ENCODE assay signal across 2 cellular contexts in the genomic region with DNA sequence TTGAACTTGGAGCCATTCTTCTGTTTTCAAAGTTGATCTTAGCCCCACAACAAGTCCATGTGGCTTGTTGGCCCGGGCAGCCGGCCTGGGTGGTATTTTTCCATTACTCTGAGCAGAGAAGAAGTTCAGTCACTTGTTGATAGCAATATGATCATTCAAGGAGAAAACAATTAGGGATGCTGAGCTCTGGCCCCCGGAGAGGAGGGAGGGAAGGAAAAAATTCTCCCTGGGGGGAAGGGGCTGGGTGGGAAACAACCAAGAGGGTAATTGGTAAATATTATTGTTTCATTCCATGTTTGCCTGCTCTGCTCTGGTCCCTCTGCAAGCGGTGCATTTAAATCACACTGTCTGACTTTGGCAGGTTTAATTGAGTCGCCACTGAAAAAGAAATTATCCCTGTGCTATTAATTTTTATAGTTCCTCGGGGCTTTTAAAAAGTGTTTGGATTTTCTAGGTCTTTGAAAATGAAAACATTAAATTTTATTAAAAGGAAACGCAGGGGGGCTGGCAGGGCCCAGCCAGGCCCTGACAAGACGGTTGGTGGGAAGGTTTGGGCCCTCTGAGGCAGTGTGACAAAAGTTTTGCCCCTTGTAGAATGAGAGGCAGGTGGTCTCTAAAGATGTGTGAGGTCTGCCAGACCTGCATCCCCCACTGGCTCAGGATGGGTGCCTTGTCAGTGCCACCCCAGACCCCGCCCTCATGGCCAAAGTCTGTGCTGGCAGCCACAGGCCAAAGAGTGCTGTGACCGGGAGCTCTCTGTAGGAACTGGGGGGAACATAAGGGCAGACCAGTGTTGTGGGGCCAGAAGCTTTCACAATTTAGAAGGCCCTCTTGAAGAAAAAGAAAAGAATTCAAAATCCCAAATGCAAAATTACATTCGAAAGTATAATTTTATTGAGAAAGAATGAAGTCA.
TF ChIP-seq lines count a peak whose summit lies in the region.

No MANE protein-coding gene starts in this region.

TF ChIP-seq in HEK293T, 16 proteins besides CTCF, POLR2A, EP300 and RAD21:
- no peak for TF ChIP-seq FOXK2 (IDR thresholded peaks at IDR 0.05)
- no peak for TF ChIP-seq ARNT (IDR thresholded peaks at IDR 0.05)
- TF ChIP-seq LEF1 (IDR thresholded peaks at IDR 0.05; ENCODE audit: borderline replicate concordance), result no peak
- no peak for TF ChIP-seq SUZ12 (IDR thresholded peaks at IDR 0.05)
- no peak for TF ChIP-seq FOXA1 (IDR thresholded peaks at IDR 0.05)
- TF ChIP-seq TARDBP (IDR thresholded peaks at IDR 0.05), result no peak
- TF ChIP-seq ZNF384 (IDR thresholded peaks at IDR 0.05), result no peak
- no peak for TF ChIP-seq FOXM1 (IDR thresholded peaks at IDR 0.05; ENCODE audit: borderline replicate concordance)
- no peak for TF ChIP-seq SP1 (IDR thresholded peaks at IDR 0.05)
- TF ChIP-seq L3MBTL2 (conservative IDR thresholded peaks at IDR 0.05), result no peak
- peak; percentile 34; the same call in 1 of the 2 replicates for TF ChIP-seq CTBP1 (IDR thresholded peaks at IDR 0.05; ENCODE audit: borderline replicate concordance)
- TF ChIP-seq PKNOX1 (IDR thresholded peaks at IDR 0.05), result peak; percentile 79
- no peak for TF ChIP-seq HDGF (IDR thresholded peaks at IDR 0.05; ENCODE audit: borderline replicate concordance)
- no peak for TF ChIP-seq ELF4 (IDR thresholded peaks at IDR 0.05)

TF ChIP-seq in SK-N-SH, 30 proteins besides CTCF, POLR2A, EP300 and RAD21:
- TF ChIP-seq SMC3 (IDR thresholded peaks at IDR 0.05; ENCODE audit: low read depth, low read length), result no peak
- TF ChIP-seq USF1 (IDR thresholded peaks at IDR 0.05; ENCODE audit: borderline replicate concordance, low read depth), result no peak
- TF ChIP-seq FOXM1 (IDR thresholded peaks at IDR 0.05; ENCODE audit: low read depth), result no peak
- no peak for TF ChIP-seq MAX (IDR thresholded peaks at IDR 0.05; ENCODE audit: low read depth)
- no peak for TF ChIP-seq FOXJ3 (CRISPR knock-in tag; IDR thresholded peaks at IDR 0.05)
- TF ChIP-seq MEF2A (IDR thresholded peaks at IDR 0.05; ENCODE audit: borderline replicate concordance, low read depth), result no peak
- no peak for TF ChIP-seq ELF1 (IDR thresholded peaks at IDR 0.05)
- no peak for TF ChIP-seq ZBTB33 (IDR thresholded peaks at IDR 0.05; ENCODE audit: borderline replicate concordance, low read depth)
- TF ChIP-seq RXRA (IDR thresholded peaks at IDR 0.05; ENCODE audit: borderline replicate concordance, low read depth), result no peak
- no peak for TF ChIP-seq TEAD4 (IDR thresholded peaks at IDR 0.05; ENCODE audit: borderline replicate concordance, insufficient read depth)
- no peak for TF ChIP-seq RCOR1 (IDR thresholded peaks at IDR 0.05; ENCODE audit: low read length)
- TF ChIP-seq EZH2phosphoT487 (IDR thresholded peaks at IDR 0.05; ENCODE audit: borderline replicate concordance, low read depth), result no peak
- TF ChIP-seq CHD2 (IDR thresholded peaks at IDR 0.05; ENCODE audit: low read length, partially characterized antibody), result no peak
- TF ChIP-seq SIN3A (IDR thresholded peaks at IDR 0.05; ENCODE audit: borderline replicate concordance, low read depth, low read length), result no peak
- TF ChIP-seq MXI1 (IDR thresholded peaks at IDR 0.05; ENCODE audit: low read depth, low read length), result no peak
- TF ChIP-seq, protein P1, sequence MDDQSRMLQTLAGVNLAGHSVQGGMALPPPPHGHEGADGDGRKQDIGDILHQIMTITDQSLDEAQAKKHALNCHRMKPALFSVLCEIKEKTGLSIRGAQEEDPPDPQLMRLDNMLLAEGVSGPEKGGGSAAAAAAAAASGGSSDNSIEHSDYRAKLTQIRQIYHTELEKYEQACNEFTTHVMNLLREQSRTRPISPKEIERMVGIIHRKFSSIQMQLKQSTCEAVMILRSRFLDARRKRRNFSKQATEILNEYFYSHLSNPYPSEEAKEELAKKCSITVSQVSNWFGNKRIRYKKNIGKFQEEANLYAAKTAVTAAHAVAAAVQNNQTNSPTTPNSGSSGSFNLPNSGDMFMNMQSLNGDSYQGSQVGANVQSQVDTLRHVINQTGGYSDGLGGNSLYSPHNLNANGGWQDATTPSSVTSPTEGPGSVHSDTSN (IDR thresholded peaks at IDR 0.05), result no peak
- no peak for TF ChIP-seq POLR2AphosphoS5 (IDR thresholded peaks at IDR 0.05; ENCODE audit: low read depth, low read length)
- TF ChIP-seq TCF12 (IDR thresholded peaks at IDR 0.05), result no peak
- no peak for TF ChIP-seq NFIC (IDR thresholded peaks at IDR 0.05; ENCODE audit: borderline replicate concordance)
- no peak for TF ChIP-seq YY1 (IDR thresholded peaks at IDR 0.05; ENCODE audit: low read depth)
